Comparison of ENCODE assay signal across 14 cellular contexts in the genomic region with DNA sequence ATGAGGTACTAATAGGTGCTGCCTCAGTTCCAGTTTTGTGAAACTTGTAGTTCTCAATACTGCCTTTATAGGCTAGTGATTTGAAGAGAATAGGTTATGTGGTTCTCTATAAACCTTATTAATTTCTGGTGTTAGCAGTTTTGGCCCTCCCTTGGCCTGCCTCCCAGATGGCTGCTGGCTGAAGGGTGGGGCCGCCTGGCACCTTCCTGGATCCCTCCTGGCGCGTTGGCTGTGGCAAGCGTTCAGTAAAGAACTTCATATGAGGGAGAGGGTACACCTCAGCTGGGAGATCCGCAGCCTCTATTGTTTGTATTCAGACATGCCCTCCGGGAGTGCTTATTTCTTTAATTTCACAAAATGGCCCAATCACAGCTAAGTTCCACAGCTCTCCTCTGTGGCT.
"Had no signal": no experiment of that assay in that cellular context is flagged by ENCODE, and none has a peak within 500 bp of the region (broad histone marks: within the 10 kb centered on the region; RNA-seq: fewer than 3 reads in every experiment).

No MANE protein-coding gene starts in this region.

- H3K27ac Mint-ChIP-seq: activated CD4-positive, alpha-beta T cell treated with anti-CD3 and anti-CD28 coated beads, Interleukin-2, amount 10 ng/mL, durations not matched to agents 24 days and 14 days; activated naive CD8-positive, alpha-beta T cell treated with anti-CD3 and anti-CD28 coated beads, Interleukin-2, amount 10 ng/mL, durations not matched to agents 7 days and 5 days; dendritic cell treated with granulocyte-macrophage colony-stimulating factor and Interleukin-4, amounts not matched to agents 40 ng/mL and 50 ng/mL, for 4 days; effector memory CD8-positive, alpha-beta T cell; stimulated activated effector memory CD8-positive, alpha-beta T cell treated with anti-CD3 and anti-CD28 coated beads, Interleukin-12 subunit alpha, Interleukin-12 subunit beta, amount 100 ng/mL, for 72 hours had no signal

- H3K27me3 Mint-ChIP-seq: activated CD4-positive, alpha-beta T cell treated with anti-CD3 and anti-CD28 coated beads, Interleukin-2, amount 10 ng/mL, durations not matched to agents 24 days and 14 days; activated naive CD8-positive, alpha-beta T cell treated with anti-CD3 and anti-CD28 coated beads, Interleukin-2, amount 10 ng/mL, durations not matched to agents 7 days and 5 days; dendritic cell treated with granulocyte-macrophage colony-stimulating factor and Interleukin-4, amounts not matched to agents 40 ng/mL and 50 ng/mL, for 4 days; effector memory CD8-positive, alpha-beta T cell had no signal

- H3K4me1 ChIP-seq: gastroesophageal sphincter, uterus had no signal

- H3K4me1 Mint-ChIP-seq: activated CD4-positive, alpha-beta T cell treated with anti-CD3 and anti-CD28 coated beads, Interleukin-2, amount 10 ng/mL, durations not matched to agents 24 days and 14 days; activated naive CD8-positive, alpha-beta T cell treated with anti-CD3 and anti-CD28 coated beads, Interleukin-2, amount 10 ng/mL, durations not matched to agents 7 days and 5 days had no signal

- H3K27me3 ChIP-seq: brain microvascular endothelial cell, gastroesophageal sphincter, thyroid gland, uterus had no signal

- ATAC-seq: effector memory CD8-positive, alpha-beta T cell; gastroesophageal sphincter; stimulated activated effector memory CD8-positive, alpha-beta T cell treated with anti-CD3 and anti-CD28 coated beads, Interleukin-12 subunit alpha, Interleukin-12 subunit beta, amount 100 ng/mL, for 72 hours had no signal

- H3K4me3 Mint-ChIP-seq: activated CD4-positive, alpha-beta T cell treated with anti-CD3 and anti-CD28 coated beads, Interleukin-2, amount 10 ng/mL, durations not matched to agents 24 days and 14 days; activated naive CD8-positive, alpha-beta T cell treated with anti-CD3 and anti-CD28 coated beads, Interleukin-2, amount 10 ng/mL, durations not matched to agents 7 days and 5 days; dendritic cell treated with granulocyte-macrophage colony-stimulating factor and Interleukin-4, amounts not matched to agents 40 ng/mL and 50 ng/mL, for 4 days; effector memory CD8-positive, alpha-beta T cell; stimulated activated effector memory CD8-positive, alpha-beta T cell treated with anti-CD3 and anti-CD28 coated beads, Interleukin-12 subunit alpha, Interleukin-12 subunit beta, amount 100 ng/mL, for 72 hours had no signal

- H3K36me3 ChIP-seq: uterus had no signal

- H3K9me3 ChIP-seq: gastroesophageal sphincter, thyroid gland, uterus had no signal

- DNase-seq: activated CD4-positive, alpha-beta T cell treated with anti-CD3 and anti-CD28 coated beads, Interleukin-2, amount 10 ng/mL, durations not matched to agents 24 days and 14 days; activated CD4-positive, CD25-positive, alpha-beta regulatory T cell; activated CD8-positive, alpha-beta memory T cell treated with anti-CD3 and anti-CD28 coated beads for 24 hours; activated naive CD8-positive, alpha-beta T cell treated with anti-CD3 and anti-CD28 coated beads, Interleukin-2, amount 10 ng/mL, durations not matched to agents 7 days and 5 days; brain microvascular endothelial cell; effector memory CD8-positive, alpha-beta T cell; stimulated activated CD4-positive, alpha-beta T cell treated with anti-CD3 and anti-CD28 coated beads, Interleukin-12 subunit alpha, Interleukin-12 subunit beta, amount 100 ng/mL, for 4 hours; SW 1271; thyroid gland had no signal

- H3K9me3 Mint-ChIP-seq: activated CD4-positive, alpha-beta T cell treated with anti-CD3 and anti-CD28 coated beads, Interleukin-2, amount 10 ng/mL, durations not matched to agents 24 days and 14 days; dendritic cell treated with granulocyte-macrophage colony-stimulating factor and Interleukin-4, amounts not matched to agents 40 ng/mL and 50 ng/mL, for 4 days; effector memory CD8-positive, alpha-beta T cell; stimulated activated effector memory CD8-positive, alpha-beta T cell treated with anti-CD3 and anti-CD28 coated beads, Interleukin-12 subunit alpha, Interleukin-12 subunit beta, amount 100 ng/mL, for 72 hours had no signal

- H3K4me3 ChIP-seq: gastroesophageal sphincter, thyroid gland, uterus had no signal

- H3K27ac ChIP-seq: brain microvascular endothelial cell, epithelial cell of prostate, gastroesophageal sphincter, thyroid gland, uterus had no signal
